In the genomic region with DNA sequence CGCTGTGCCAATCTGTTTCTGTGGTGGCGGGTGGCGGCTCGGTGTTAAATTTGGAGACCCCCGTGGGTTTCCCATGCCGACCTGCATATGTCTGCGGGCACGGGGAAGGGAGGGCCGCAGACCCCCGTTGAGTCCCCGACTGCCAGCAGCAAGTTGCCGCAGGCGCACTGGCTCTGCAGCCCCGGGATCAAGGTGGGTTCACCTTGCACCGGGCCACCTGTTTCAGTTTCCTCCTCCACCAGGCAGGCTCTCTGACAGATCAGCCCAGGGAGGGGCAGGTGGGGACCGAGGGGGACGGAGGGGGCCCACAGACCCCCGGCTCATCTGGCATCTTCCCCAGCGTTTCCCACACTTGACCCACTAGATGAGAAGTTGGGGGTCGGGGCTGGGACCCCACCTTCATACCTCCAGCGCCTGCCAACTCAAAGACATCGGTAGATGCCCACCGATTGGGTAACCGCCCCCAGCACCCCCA, we compare ENCODE assay signal across 19 cellular contexts.
DNase-seq lines count a peak whose midpoint lies in the region; ATAC-seq and TF ChIP-seq lines count a peak whose summit lies in the region.
"Had no signal": no experiment of that assay in that cellular context is flagged by ENCODE, and none has a peak within 500 bp of the region (broad histone marks: within the 10 kb centered on the region; RNA-seq: fewer than 3 reads in every experiment).

No MANE protein-coding gene starts in this region.

- no peak overlapping the region for H3K4me3 ChIP-seq in AG04450 (ENCODE audit: low read depth, low read length)
- peak overlapping the region; percentile 50 for H3K4me3 ChIP-seq in adipocyte (ENCODE audit: low read length)
- H3K4me3 ChIP-seq in right atrium auricular region = peak overlapping the region in 1 of 2 donors; percentile 2
- H3K4me3 ChIP-seq in sigmoid colon = peak overlapping the region; percentile 18 to 45 (median 36)
- H3K4me3 ChIP-seq: PC-9 had no signal

- peaks cover 21% of the 10 kb centered on the region for H3K4me1 ChIP-seq in adipocyte (ENCODE audit: control insufficient read depth, insufficient read depth, low read length)
- H3K4me1 ChIP-seq in right atrium auricular region = peaks cover 0 to 51% of the 10 kb centered on the region in 2 donors
- H3K4me1 ChIP-seq in sigmoid colon = peaks cover 0 to 66% (median 61%) of the 10 kb centered on the region in 4 donors
- H3K4me1 ChIP-seq: foreskin keratinocyte had no signal

- no peak overlapping the region for H3K9ac ChIP-seq in adipocyte (ENCODE audit: low read length)
- H3K9ac ChIP-seq: SK-N-SH had no signal

- H3K36me3 ChIP-seq in adipocyte (ENCODE audit: control insufficient read depth, insufficient read depth, low read length, severe bottlenecking) (peaks cover 12% of the 10 kb centered on the region), right atrium auricular region (peaks cover 18% of the 10 kb centered on the region), sigmoid colon (peaks cover 0 to 20% (median 0%) of the 10 kb centered on the region in 4 donors)

- intact Hi-C loops in sigmoid colon (cut with DNase I) = loop anchor here (2.0 to 5.0 kb wide), 3 partner anchors 32 to 96 kb away; a partner anchor contains a TSS
- intact Hi-C loops in activated CD8-positive, alpha-beta T cell treated with anti-CD3 and anti-CD28 coated beads for 36 hours (cut with micrococcal nuclease) = no loop called here

- DNase-seq in AG04450 (ENCODE audit: low read depth, low spot score) (no peak), adipocyte (ENCODE audit: low read depth) (no peak), right atrium auricular region (ENCODE audit: low spot score) (no peak), sigmoid colon (no peak), NCI-H2196 treated with DMSO at 0.1 percent for 48 hours (lab: John Stamatoyannopoulos, UW; ENCODE audit: unreplicated experiment) (no peak), GM19240 (ENCODE audit: insufficient read length, low spot score) (no peak)
- no peak for DNase-seq in activated CD8-positive, alpha-beta T cell treated with anti-CD3 and anti-CD28 coated beads for 36 hours
- no peak for DNase-seq in T-helper 2 cell treated with Interferon-gamma antibody and Interleukin-4, amounts not matched to agents 5 μg/mL and 100 μg/mL, for 36 hours (ENCODE audit: low spot score)
- DNase-seq: activated naive CD4-positive, alpha-beta T cell treated with anti-CD3 and anti-CD28 coated beads, Interleukin-2, amount 50 U/mL, for 16 hours; activated T-cell treated with anti-CD3 and anti-CD28 coated beads, Interleukin-2, amount 50 U/mL, for 1 hour; CD8-positive, alpha-beta T cell; effector memory CD8-positive, alpha-beta T cell; foreskin keratinocyte; NCI-H187 treated with DMSO at 0.1 percent for 48 hours; NCI-H526; PC-9; SK-N-SH had no signal

- no peak overlapping the region for H3K27ac Mint-ChIP-seq in activated CD8-positive, alpha-beta T cell treated with anti-CD3 and anti-CD28 coated beads for 36 hours
- no peak overlapping the region for H3K27ac Mint-ChIP-seq in T-helper 2 cell treated with Interferon-gamma antibody and Interleukin-4, amounts not matched to agents 5 μg/mL and 100 μg/mL, for 36 hours
- H3K27ac Mint-ChIP-seq: CD8-positive, alpha-beta T cell; effector memory CD8-positive, alpha-beta T cell had no signal

- no peaks in the 10 kb centered on the region for H3K27me3 Mint-ChIP-seq in activated CD8-positive, alpha-beta T cell treated with anti-CD3 and anti-CD28 coated beads for 36 hours
- H3K27me3 Mint-ChIP-seq in T-helper 2 cell treated with Interferon-gamma antibody and Interleukin-4, amounts not matched to agents 5 μg/mL and 100 μg/mL, for 36 hours (ENCODE audit: low read depth) = no peaks in the 10 kb centered on the region
- H3K27me3 Mint-ChIP-seq: effector memory CD8-positive, alpha-beta T cell; type B pancreatic cell had no signal

- POLR2A ChIA-PET in AG04450 (lab: Yijun Ruan, JAX) = interaction anchor here (0.6 kb wide), 1 partner anchor 44 kb away, joined by 7 read pairs; no protein-coding TSS in a partner anchor
- POLR2A ChIA-PET in activated CD8-positive, alpha-beta T cell treated with anti-CD3 and anti-CD28 coated beads for 36 hours (lab: Charles Lee) = no interaction called here

- TF ChIP-seq POLR2A in sigmoid colon (IDR thresholded peaks at IDR 0.05) = no peak

- WGBS in sigmoid colon, 2 donors = 71 to 78% methylated on average over 24 of the region's 24 CpGs

- H3K9me3 ChIP-seq in AG04450 (ENCODE audit: control insufficient read depth, insufficient read depth, low read length) = peaks cover 5% of the 10 kb centered on the region; the same call in 1 of the 2 replicates
- H3K9me3 ChIP-seq in adipocyte (ENCODE audit: control insufficient read depth, low read length) = no peaks in the 10 kb centered on the region
- no peaks in the 10 kb centered on the region for H3K9me3 ChIP-seq in right atrium auricular region
- H3K9me3 ChIP-seq in sigmoid colon = no peaks in the 10 kb centered on the region
- H3K9me3 ChIP-seq: SK-N-SH had no signal

- CTCF ChIA-PET in AG04450 (lab: Charles Lee) = no interaction called here
- CTCF ChIA-PET in activated CD8-positive, alpha-beta T cell treated with anti-CD3 and anti-CD28 coated beads for 36 hours (lab: Charles Lee) = no interaction called here

- H3K27me3 ChIP-seq in AG04450 (ENCODE audit: control insufficient read depth, insufficient read depth, low read length) (no peaks in the 10 kb centered on the region), adipocyte (replicated peaks; ENCODE audit: control insufficient read depth, insufficient read depth, low read length) (no peaks in the 10 kb centered on the region), right atrium auricular region (no peaks in the 10 kb centered on the region), sigmoid colon (no peaks in the 10 kb centered on the region)
- H3K27me3 ChIP-seq: foreskin keratinocyte had no signal

- TF ChIP-seq CTCF in AG04450 (IDR thresholded peaks at IDR 0.05; ENCODE audit: low read depth, low read length) = no peak
- no peak for TF ChIP-seq CTCF in right atrium auricular region (IDR thresholded peaks at IDR 0.05)
- TF ChIP-seq CTCF in sigmoid colon (IDR thresholded peaks at IDR 0.05) = no peak
- TF ChIP-seq CTCF in activated CD8-positive, alpha-beta T cell treated with anti-CD3 and anti-CD28 coated beads for 36 hours (IDR thresholded peaks at IDR 0.05) = no peak

- no peaks in the 10 kb centered on the region for H3K9me3 Mint-ChIP-seq in activated CD8-positive, alpha-beta T cell treated with anti-CD3 and anti-CD28 coated beads for 36 hours
- no peaks in the 10 kb centered on the region for H3K9me3 Mint-ChIP-seq in T-helper 2 cell treated with Interferon-gamma antibody and Interleukin-4, amounts not matched to agents 5 μg/mL and 100 μg/mL, for 36 hours
- H3K9me3 Mint-ChIP-seq: CD8-positive, alpha-beta T cell; effector memory CD8-positive, alpha-beta T cell; type B pancreatic cell had no signal

- no peak for TF ChIP-seq EP300 in sigmoid colon (IDR thresholded peaks at IDR 0.05)

- peaks cover 6% of the 10 kb centered on the region for H3K36me3 Mint-ChIP-seq in activated CD8-positive, alpha-beta T cell treated with anti-CD3 and anti-CD28 coated beads for 36 hours (ENCODE audit: low read depth)
- H3K36me3 Mint-ChIP-seq in T-helper 2 cell treated with Interferon-gamma antibody and Interleukin-4, amounts not matched to agents 5 μg/mL and 100 μg/mL, for 36 hours (ENCODE audit: low read depth) = no peaks in the 10 kb centered on the region

- no peak for ATAC-seq in activated CD8-positive, alpha-beta T cell treated with anti-CD3 and anti-CD28 coated beads for 36 hours
- ATAC-seq: CD8-positive, alpha-beta T cell; effector memory CD8-positive, alpha-beta T cell; foreskin keratinocyte; HepG2 had no signal

- H3K27ac ChIP-seq in AG04450 (ENCODE audit: low read depth, low read length) (peak overlapping the region; percentile 21), right atrium auricular region (peak overlapping the region; percentile 68 to 82), sigmoid colon (peak overlapping the region in 3 of 4 donors; percentile 84 to 93 (median 87))
- H3K27ac ChIP-seq: foreskin keratinocyte, PC-9 had no signal

- peaks cover 5% of the 10 kb centered on the region for H3K4me1 Mint-ChIP-seq in activated CD8-positive, alpha-beta T cell treated with anti-CD3 and anti-CD28 coated beads for 36 hours (ENCODE audit: low read depth)
- peaks cover 6% of the 10 kb centered on the region for H3K4me1 Mint-ChIP-seq in T-helper 2 cell treated with Interferon-gamma antibody and Interleukin-4, amounts not matched to agents 5 μg/mL and 100 μg/mL, for 36 hours (ENCODE audit: low read depth)

- H3K4me3 Mint-ChIP-seq in activated CD8-positive, alpha-beta T cell treated with anti-CD3 and anti-CD28 coated beads for 36 hours = no peak overlapping the region
- H3K4me3 Mint-ChIP-seq in T-helper 2 cell treated with Interferon-gamma antibody and Interleukin-4, amounts not matched to agents 5 μg/mL and 100 μg/mL, for 36 hours = no peak overlapping the region
- H3K4me3 Mint-ChIP-seq: CD8-positive, alpha-beta T cell; effector memory CD8-positive, alpha-beta T cell; type B pancreatic cell had no signal

Comparison
In these comparisons a context has a peak if more than half of its experiments do, and no peak if none do; other contexts are left out.
1. H3K27ac ChIP-seq: peak in every context shown above with its lines; median percentile 87 in sigmoid colon; 75 in right atrium auricular region; 21 in AG04450.